ENCODE assay signal across 23 cellular contexts in the genomic region with DNA sequence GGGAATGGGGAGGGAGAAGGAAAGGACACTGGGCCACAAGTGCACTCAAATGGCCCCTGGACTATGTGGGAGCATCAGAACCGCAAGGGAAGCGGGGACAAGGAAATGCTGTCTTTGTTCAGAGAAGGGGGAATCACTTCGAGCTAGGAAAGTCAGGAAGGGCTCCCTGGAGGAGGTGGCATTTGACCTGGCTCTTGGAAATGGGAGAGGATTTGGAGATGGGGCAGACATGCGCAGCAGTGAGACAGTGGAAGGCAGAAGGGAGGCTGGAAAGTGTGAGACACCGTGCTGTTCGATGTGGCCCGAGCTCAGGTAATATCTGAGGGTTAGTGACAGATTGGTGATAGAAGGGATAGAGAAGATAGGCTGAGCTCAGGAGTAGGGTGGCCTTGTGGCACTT. TPM values are rescaled to one million over a fixed set of nuclear protein-coding genes. Genes with fewer than 3 reads are reported as not detected.
DNase-seq lines count a peak whose midpoint lies in the region; ATAC-seq and TF ChIP-seq lines count a peak whose summit lies in the region.
"Had no signal": no experiment of that assay in that cellular context is flagged by ENCODE, and none has a peak within 500 bp of the region (broad histone marks: within the 10 kb centered on the region; RNA-seq: fewer than 3 reads in every experiment).

No MANE protein-coding gene starts in this region.

- no peak for TF ChIP-seq POLR2A in IMR-90 (IDR thresholded peaks at IDR 0.05; ENCODE audit: low read depth, low read length)

- WGBS in IMR-90 (ENCODE audit: extremely low coverage in 2 of 2, insufficient read length in 1 of 2), 2 experiments: 96% methylated on average over 4 of the region's 7 CpGs; no CpG with 5 or more reads in 1 of the 2 experiments

- peak overlapping the region; percentile 92 for H2AK5ac ChIP-seq in IMR-90 (ENCODE audit: low read depth, low read length)

- H3K18ac ChIP-seq in IMR-90 (ENCODE audit: low read depth, low read length): peak overlapping the region; percentile 29

- H4K20me1 ChIP-seq in IMR-90 (ENCODE audit: insufficient read depth, low read length) (no peaks in the 10 kb centered on the region), neural progenitor cell (ENCODE audit: low read depth) (peaks cover 25% of the 10 kb centered on the region)

- H3K27ac ChIP-seq in IMR-90 (ENCODE audit: insufficient read depth, low read length) (peak overlapping the region; percentile 73; the same call in 1 of the 2 replicates), neural progenitor cell (no peak overlapping the region)
- H3K27ac ChIP-seq: GM23248 had no signal

- peak overlapping the region; percentile 88 for H3K14ac ChIP-seq in IMR-90 (replicated peaks; ENCODE audit: low read depth, low read length)

- H2AFZ ChIP-seq in IMR-90 (replicated peaks; ENCODE audit: low read length, poor library complexity) (no peak overlapping the region), neural progenitor cell (replicated peaks) (no peak overlapping the region)
- H2AFZ ChIP-seq: GM23248 had no signal

- peaks cover 14% of the 10 kb centered on the region for H3K4me1 Mint-ChIP-seq in Caco-2 (ENCODE audit: low read depth, unreplicated experiment)
- peaks cover 51% of the 10 kb centered on the region for H3K4me1 Mint-ChIP-seq in brain
- peaks cover 42% of the 10 kb centered on the region for H3K4me1 Mint-ChIP-seq in neural progenitor cell

- peaks cover 44% of the 10 kb centered on the region for H3F3A ChIP-seq in neural progenitor cell (ENCODE audit: low read depth)

- H4K91ac ChIP-seq in IMR-90 (ENCODE audit: insufficient read depth, low read depth, low read length): peak overlapping the region; percentile 98

- TF ChIP-seq CTCF in Caco-2 (IDR thresholded peaks at IDR 0.05; ENCODE audit: insufficient read depth in 1 of 2, low read depth in 1 of 2, low read length in 1 of 2, severe bottlenecking in 1 of 2, unreplicated experiment in 1 of 2): no peak
- TF ChIP-seq CTCF in IMR-90 (conservative IDR thresholded peaks at IDR 0.05; ENCODE audit: low read depth, low read length): no peak
- no peak for TF ChIP-seq CTCF in brain (conservative IDR thresholded peaks at IDR 0.05)
- TF ChIP-seq CTCF in neural progenitor cell (IDR thresholded peaks at IDR 0.05): no peak

- H2AK9ac ChIP-seq in IMR-90 (replicated peaks; ENCODE audit: low read depth, low read length, poor library complexity): peak overlapping the region; percentile 60

- H3K9me3 Mint-ChIP-seq in Caco-2 (ENCODE audit: unreplicated experiment) (no peaks in the 10 kb centered on the region), brain (peaks cover 2 to 5% (median 4%) of the 10 kb centered on the region in 5 experiments), neural progenitor cell (peaks cover 2% of the 10 kb centered on the region)

- no peaks in the 10 kb centered on the region for H3K79me2 ChIP-seq in neural progenitor cell (ENCODE audit: low read depth)

- H2BK5ac ChIP-seq in IMR-90 (ENCODE audit: low read depth, low read length, poor library complexity, severe bottlenecking): peak overlapping the region; percentile 80

- H3K4me3 ChIP-seq in Caco-2 (ENCODE audit: low read depth, low read length) (no peak overlapping the region), IMR-90 (ENCODE audit: insufficient read depth, low read depth, low read length) (no peak overlapping the region), neural progenitor cell (no peak overlapping the region)
- H3K4me3 ChIP-seq: GM23248 had no signal

- no peaks in the 10 kb centered on the region for H3K27me3 Mint-ChIP-seq in Caco-2 (ENCODE audit: insufficient read depth, unreplicated experiment)
- H3K27me3 Mint-ChIP-seq in brain: peaks cover 23% of the 10 kb centered on the region
- peaks cover 12% of the 10 kb centered on the region for H3K27me3 Mint-ChIP-seq in neural progenitor cell (ENCODE audit: insufficient read depth, low read depth)
- H3K27me3 Mint-ChIP-seq: CD4-positive, alpha-beta T cell had no signal

- dilution Hi-C loops in IMR-90 (cut with HindIII; ENCODE audit: low sequenced_read_pairs, unreplicated experiment): no loop called here

- peak overlapping the region; percentile 99 for H2BK120ac ChIP-seq in IMR-90 (ENCODE audit: low read depth, low read length)

- peaks cover 36% of the 10 kb centered on the region for H3K9me1 ChIP-seq in IMR-90 (ENCODE audit: insufficient read depth, low read length)

- DNase-seq in Caco-2 (no peak), IMR-90 (no peak), neural progenitor cell (ENCODE audit: low spot score) (no peak)
- DNase-seq in activated T-cell treated with anti-CD3 and anti-CD28 coated beads, Interleukin-2, amount 50 U/mL, for 48 hours: no peak
- DNase-seq: CD4-positive, alpha-beta T cell; COR-L47; DMS 273 treated with DMSO at 0.1 percent for 48 hours; DMS79 treated with DMSO at 0.1 percent for 48 hours; GM23248; Kasumi-1; NCI-H1048; NCI-H1436 treated with DMSO at 0.1 percent for 48 hours; NCI-H2029; NCI-H226; NCI-H510A treated with DMSO at 0.1 percent for 48 hours; NCI-H774 had no signal

- H3K27ac Mint-ChIP-seq in Caco-2 (ENCODE audit: unreplicated experiment) (peak overlapping the region; percentile 22), brain (peak overlapping the region in 4 of 5 experiments; percentile 4 to 55 (median 30)), neural progenitor cell (peak overlapping the region; percentile 0)
- H3K27ac Mint-ChIP-seq: CD4-positive, alpha-beta T cell had no signal

- no peaks in the 10 kb centered on the region for H3K36me3 ChIP-seq in Caco-2 (ENCODE audit: control insufficient read depth, insufficient read depth, low read length)
- no peaks in the 10 kb centered on the region for H3K36me3 ChIP-seq in IMR-90 (ENCODE audit: control insufficient read depth, insufficient read depth, low read length)
- H3K36me3 ChIP-seq in neural progenitor cell: no peaks in the 10 kb centered on the region

- H3K56ac ChIP-seq in IMR-90 (ENCODE audit: extremely low read depth, insufficient read depth, low read length): no peak overlapping the region

- no peaks in the 10 kb centered on the region for H3K79me1 ChIP-seq in IMR-90 (ENCODE audit: low read depth in 1 of 2, low read length in 2 of 2)

- POLR2A ChIA-PET in Caco-2 (lab: Charles Lee) (no interaction called here), IMR-90 (lab: Charles Lee; ENCODE audit: unreplicated experiment) (no interaction called here)

- intact Hi-C loops in Caco-2 (cut with micrococcal nuclease; ENCODE audit: unreplicated experiment) (loop anchor here (1.0 kb wide), 1 partner anchor 10 kb away; no protein-coding TSS in a partner anchor), IMR-90 (cut with micrococcal nuclease) (no loop called here)

- H3K27me3 ChIP-seq in Caco-2 (replicated peaks; ENCODE audit: control insufficient read depth, insufficient read depth, low read length): no peaks in the 10 kb centered on the region
- H3K27me3 ChIP-seq in IMR-90 (ENCODE audit: control insufficient read depth, insufficient read depth, low read length): no peaks in the 10 kb centered on the region
- peaks cover 65% of the 10 kb centered on the region for H3K27me3 ChIP-seq in neural progenitor cell

- H3K4me3 Mint-ChIP-seq in Caco-2 (ENCODE audit: unreplicated experiment) (no peak overlapping the region), brain (no peak overlapping the region), neural progenitor cell (no peak overlapping the region)
- H3K4me3 Mint-ChIP-seq: CD4-positive, alpha-beta T cell had no signal

- H3K36me3 Mint-ChIP-seq in Caco-2 (ENCODE audit: insufficient read depth, unreplicated experiment): no peaks in the 10 kb centered on the region
- H3K36me3 Mint-ChIP-seq in brain: no peaks in the 10 kb centered on the region
- no peaks in the 10 kb centered on the region for H3K36me3 Mint-ChIP-seq in neural progenitor cell

- H3K9ac ChIP-seq in IMR-90 (ENCODE audit: low read depth, low read length): no peak overlapping the region
- no peak overlapping the region for H3K9ac ChIP-seq in neural progenitor cell
- H3K9ac ChIP-seq: GM23248 had no signal

- peak overlapping the region; percentile 45; the same call in 1 of the 2 replicates for H3K23ac ChIP-seq in IMR-90 (ENCODE audit: low read depth, low read length)

- peak overlapping the region; percentile 99 for H3K4ac ChIP-seq in IMR-90 (ENCODE audit: low read depth, low read length)

- H2BK20ac ChIP-seq in IMR-90 (ENCODE audit: low read depth, low read length): peak overlapping the region; percentile 99

- H3K4me2 ChIP-seq in IMR-90 (ENCODE audit: low read depth, low read length) (no peak overlapping the region), neural progenitor cell (no peak overlapping the region)

- H4K5ac ChIP-seq in IMR-90 (ENCODE audit: low read depth, low read length): peak overlapping the region; percentile 60

- no peak for TF ChIP-seq RAD21 in IMR-90 (IDR thresholded peaks at IDR 0.05; ENCODE audit: low read length)

- in situ Hi-C loops in IMR-90 (cut with MboI; ENCODE audit: low sequenced_read_pairs): no loop called here

- peak overlapping the region; percentile 70 to 88; a peak in 3 of 4 replicates for H4K8ac ChIP-seq in IMR-90 (ENCODE audit: low read depth in 2 of 2, low read length in 2 of 2)

- H3K9me3 ChIP-seq in Caco-2 (0 out of 2 replicates have a peak, but pooled peaks cover 3% of the 10 kb centered on the region), IMR-90 (ENCODE audit: control insufficient read depth, insufficient read depth, low read length) (peaks cover 5% of the 10 kb centered on the region), neural progenitor cell (ENCODE audit: low read depth) (no peaks in the 10 kb centered on the region)

- ATAC-seq in IMR-90 (ENCODE audit: low read depth) (no peak), GM21786 (IDR thresholded peaks at IDR 0.05; ENCODE audit: unreplicated experiment) (no peak), HG03457 (IDR thresholded peaks at IDR 0.05; ENCODE audit: unreplicated experiment) (no peak)
- ATAC-seq: HCT116 had no signal

- peaks cover 41% of the 10 kb centered on the region for H3K4me1 ChIP-seq in Caco-2
- peaks cover 23% of the 10 kb centered on the region for H3K4me1 ChIP-seq in IMR-90 (ENCODE audit: control insufficient read depth, insufficient read depth, low read length)
- H3K4me1 ChIP-seq in neural progenitor cell: peaks cover 42% of the 10 kb centered on the region

- no TSS peak for BruUV-seq in Caco-2 (replicated peaks; lab: Mats Ljungman, UMichigan)
- no TSS peak for BruUV-seq in IMR-90 (replicated peaks; lab: Mats Ljungman, UMichigan)

- CTCF ChIA-PET in Caco-2 (lab: Charles Lee) (no interaction called here), IMR-90 (lab: Yijun Ruan, JAX) (no interaction called here)

- peak overlapping the region; percentile 93; the same call in 2 of the 3 replicates for H2BK15ac ChIP-seq in IMR-90 (ENCODE audit: low read depth, low read length)

RNA-seq across cellular contexts. Expression of a gene that starts 25.5 kb away (rescaled TPM):
- not detected in 2 replicates for total RNA-seq in Caco-2 (2022)
- total RNA-seq in IMR-90 (2012; rRNA removed): not detected in 2 replicates
- polyA plus RNA-seq in IMR-90 (2012; rRNA removed): 0.05 and 0.06 TPM in 2 replicates
- 0.09 TPM in 1 of 2 replicates, not detected in the other for polyA plus RNA-seq in IMR-90 (2012; cell fraction: cytosol; rRNA removed)
- 0.37 and 0.40 TPM in 2 replicates for polyA plus RNA-seq in IMR-90 (2012; cell fraction: nucleus; rRNA removed; ENCODE audit: low replicate concordance)
- 0.17 TPM for polyA plus RNA-seq in brain (ENCODE audit: insufficient read depth, low read depth, low replicate concordance)
- total RNA-seq in neural progenitor cell (ENCODE audit: low replicate concordance): not detected in 2 replicates
- total RNA-seq: CD4-positive, alpha-beta T cell; GM23248; MCF 10A; OCI-LY7; SK-MEL-5 had no signal

RNA-seq across cellular contexts. Expression of a gene that starts 54.9 kb away (rescaled TPM):
- total RNA-seq in Caco-2 (2022) (not detected in 2 replicates), IMR-90 (2012; rRNA removed) (0.54 and 0.56 TPM in 2 replicates), neural progenitor cell (ENCODE audit: low replicate concordance) (0.09 TPM in 1 of 2 replicates, not detected in the other)
- polyA plus RNA-seq in IMR-90 (2012; rRNA removed) (5.4 and 6.2 TPM in 2 replicates), brain (ENCODE audit: insufficient read depth, low read depth, low replicate concordance) (3.6 TPM)
- polyA plus RNA-seq in IMR-90 (2012; cell fraction: cytosol; rRNA removed): 4.1 and 10.2 TPM in 2 replicates
- polyA plus RNA-seq in IMR-90 (2012; cell fraction: nucleus; rRNA removed; ENCODE audit: low replicate concordance): 28.0 and 31.3 TPM in 2 replicates
- total RNA-seq: CD4-positive, alpha-beta T cell; MCF 10A; OCI-LY7; SK-MEL-5 had no signal
